Comparison of ENCODE assay signal across 18 cellular contexts in genomic region chr14:89163237-89163636, GRCh38.
DNase-seq lines count a peak whose midpoint lies in the region; ATAC-seq and TF ChIP-seq lines count a peak whose summit lies in the region.
"Had no signal": no experiment of that assay in that cellular context is flagged by ENCODE, and none has a peak within 500 bp of the region (broad histone marks: within the 10 kb centered on the region; RNA-seq: fewer than 3 reads in every experiment).

No MANE protein-coding gene starts in this region.

- H3K9me3 ChIP-seq in left ventricle myocardium inferior (replicated peaks) (no peaks in the 10 kb centered on the region), hepatocyte (ENCODE audit: low read depth) (no peaks in the 10 kb centered on the region)

- H2AFZ ChIP-seq in hepatocyte, result no peak overlapping the region

- no peaks in the 10 kb centered on the region for H3K79me2 ChIP-seq in hepatocyte

- no peak for DNase-seq in Right ventricle myocardium inferior (ENCODE audit: missing footprints)
- no peak for DNase-seq in cardiac septum (ENCODE audit: low spot score)
- peak; percentile 67 for DNase-seq in cerebellar cortex (ENCODE audit: low spot score)
- no peak for DNase-seq in left ventricle myocardium inferior
- no peak for DNase-seq in hepatocyte (ENCODE audit: low spot score)
- no peak for DNase-seq in HuH-7 (ENCODE audit: low spot score)
- DNase-seq: Calu3, DMS79 treated with DMSO at 0.1 percent for 48 hours, Karpas-422, NCI-H1092, NCI-H1436, NCI-H2081 treated with DMSO at 0.1 percent for 48 hours, NCI-H446, NCI-H524 treated with DMSO at 0.1 percent for 48 hours, RPMI8226, SHP77 treated with DMSO at 0.1 percent for 48 hours had no signal

- H3K36me3 ChIP-seq in left ventricle myocardium inferior (peaks cover 26% of the 10 kb centered on the region), hepatocyte (replicated peaks; ENCODE audit: insufficient read depth, low read depth) (peaks cover 7% of the 10 kb centered on the region)

- no peak overlapping the region for H3K4me2 ChIP-seq in hepatocyte

- 95% methylated on average over 13 of the region's 13 CpGs for WGBS in hepatocyte (ENCODE audit: low lambda C conversion rate, missing lambda C conversion rate)

- H3K9me2 ChIP-seq in hepatocyte (replicated peaks; ENCODE audit: insufficient read depth), result no peaks in the 10 kb centered on the region

- ATAC-seq in Right ventricle myocardium inferior, result peak; percentile 46
- ATAC-seq in activated CD4-positive, CD25-positive, alpha-beta regulatory T cell treated with anti-CD3 and anti-CD28 coated beads, Interleukin-2, amount 50 U/mL, for 24 hours, result no peak

- TF ChIP-seq CTCF in left ventricle myocardium inferior (IDR thresholded peaks at IDR 0.05; ENCODE audit: borderline replicate concordance) (no peak), hepatocyte (IDR thresholded peaks at IDR 0.05; ENCODE audit: poor library complexity) (no peak)

- H3K27me3 ChIP-seq in left ventricle myocardium inferior (ENCODE audit: low read depth) (no peaks in the 10 kb centered on the region), hepatocyte (no peaks in the 10 kb centered on the region)

- H3K4me3 ChIP-seq in left ventricle myocardium inferior, result no peak overlapping the region
- H3K4me3 ChIP-seq in hepatocyte, result no peak overlapping the region

- no peaks in the 10 kb centered on the region for H4K20me1 ChIP-seq in hepatocyte (ENCODE audit: insufficient read depth, poor library complexity, severe bottlenecking)

- H3K27ac ChIP-seq in left ventricle myocardium inferior (replicated peaks) (peak overlapping the region; percentile 10), hepatocyte (no peak overlapping the region)
- H3K27ac ChIP-seq: HL-60 had no signal

- peaks cover 42% of the 10 kb centered on the region for H3K4me1 ChIP-seq in left ventricle myocardium inferior
- no peaks in the 10 kb centered on the region for H3K4me1 ChIP-seq in hepatocyte (ENCODE audit: insufficient read depth)

- intact Hi-C loops in Right ventricle myocardium inferior (cut with DNase I), result no loop called here
- intact Hi-C loops in cardiac septum (cut with DNase I), result no loop called here
- intact Hi-C loops in left ventricle myocardium inferior (cut with micrococcal nuclease), result no loop called here
